In genomic region chr20:41304413-41305079, GRCh38 we compare ENCODE assay signal across 2 cellular contexts.
TF ChIP-seq lines count a peak whose summit lies in the region.

No MANE protein-coding gene starts in this region.

TF ChIP-seq in HEK293, 187 proteins besides CTCF, POLR2A, EP300 and RAD21:
- TF ChIP-seq MEIS1 (CRISPR knock-in tag; IDR thresholded peaks at IDR 0.05; ENCODE audit: borderline replicate concordance) (no peak), GLIS2 (tag by site-specific recombination; IDR thresholded peaks at IDR 0.05) (no peak), HOXD13 (CRISPR knock-in tag; IDR thresholded peaks at IDR 0.05; ENCODE audit: borderline replicate concordance) (no peak), ZNF664 (tag by site-specific recombination; IDR thresholded peaks at IDR 0.05) (peak; percentile 46; the same call in 1 of the 2 replicates), ZNF302 (tag by site-specific recombination; IDR thresholded peaks at IDR 0.05; ENCODE audit: low read depth) (no peak)

TF ChIP-seq in endothelial cell of umbilical vein, 7 proteins besides CTCF, POLR2A, EP300 and RAD21:
- no peak for TF ChIP-seq POLR2AphosphoS5 (IDR thresholded peaks at IDR 0.05; ENCODE audit: insufficient read depth, low read depth, low read length)
- peak; percentile 49 for TF ChIP-seq FOS (IDR thresholded peaks at IDR 0.05; ENCODE audit: borderline replicate concordance, insufficient read depth, low read length)
- TF ChIP-seq JUN (IDR thresholded peaks at IDR 0.05; ENCODE audit: borderline replicate concordance, insufficient read depth, insufficient read length, low read depth), result no peak
